ENCODE assay signal across 1 cellular context in genomic region chr1:150150511-150151021, GRCh38.
TF ChIP-seq lines count a peak whose summit lies in the region.

No MANE protein-coding gene starts in this region.

TF ChIP-seq in HCT116, 20 proteins besides CTCF, POLR2A, EP300 and RAD21 (continued from another document):
- TF ChIP-seq ATF3 (IDR thresholded peaks at IDR 0.05), result no peak
- no peak for TF ChIP-seq ZFX (IDR thresholded peaks at IDR 0.05)
- no peak for TF ChIP-seq ELF1 (IDR thresholded peaks at IDR 0.05; ENCODE audit: borderline replicate concordance, low read depth)
- no peak for TF ChIP-seq ZNF274 (IDR thresholded peaks at IDR 0.05; ENCODE audit: low read depth, low read length)
- no peak for TF ChIP-seq ZBTB33 (IDR thresholded peaks at IDR 0.05; ENCODE audit: extremely low read depth, insufficient replicate concordance, low read length)
